ENCODE assay signal across 17 cellular contexts in genomic region chr10:128191847-128192246, GRCh38.
"Had no signal": no experiment of that assay in that cellular context is flagged by ENCODE, and none has a peak within 500 bp of the region (broad histone marks: within the 10 kb centered on the region; RNA-seq: fewer than 3 reads in every experiment).

No MANE protein-coding gene starts in this region.

- H3K27ac Mint-ChIP-seq: activated CD4-positive, alpha-beta T cell treated with anti-CD3 and anti-CD28 coated beads, Interleukin-2, amount 10 ng/mL, durations not matched to agents 7 days and 5 days; activated naive CD4-positive, alpha-beta T cell treated with anti-CD3 and anti-CD28 coated beads, Interleukin-2, amount 50 U/mL, for 72 hours; WTC11 had no signal

- ATAC-seq: left cardiac atrium; naive thymus-derived CD4-positive, alpha-beta T cell; WTC11 had no signal

- H3K4me1 ChIP-seq: esophagus squamous epithelium, vagina had no signal

- H3K4me3 ChIP-seq: dorsolateral prefrontal cortex, esophagus squamous epithelium, stomach, vagina had no signal

- H3K36me3 Mint-ChIP-seq: activated naive CD4-positive, alpha-beta T cell treated with anti-CD3 and anti-CD28 coated beads, Interleukin-2, amount 50 U/mL, for 72 hours; WTC11 had no signal

- H3K9me3 ChIP-seq: esophagus squamous epithelium, neutrophil, stomach, vagina had no signal

- H3K9me3 Mint-ChIP-seq: activated CD4-positive, alpha-beta T cell treated with anti-CD3 and anti-CD28 coated beads, Interleukin-2, amount 10 ng/mL, durations not matched to agents 7 days and 5 days; activated naive CD4-positive, alpha-beta T cell treated with anti-CD3 and anti-CD28 coated beads, Interleukin-2, amount 50 U/mL, for 72 hours; naive thymus-derived CD4-positive, alpha-beta T cell; WTC11 had no signal

- H3K36me3 ChIP-seq: brain microvascular endothelial cell, esophagus squamous epithelium, neutrophil, stomach, vagina had no signal

- H3K27me3 ChIP-seq: brain microvascular endothelial cell, vagina had no signal

- DNase-seq: activated CD4-positive, alpha-beta T cell treated with anti-CD3 and anti-CD28 coated beads, Interleukin-2, amount 10 ng/mL, durations not matched to agents 7 days and 5 days; activated effector memory CD4-positive, alpha-beta T cell treated with anti-CD3 and anti-CD28 coated beads, Interleukin-2, amount 50 U/mL, for 16 hours; brain microvascular endothelial cell; dorsolateral prefrontal cortex; esophagus squamous epithelium; foreskin fibroblast; glutamatergic neuron; left cardiac atrium; naive thymus-derived CD4-positive, alpha-beta T cell; retina; stimulated activated CD4-positive, alpha-beta T cell treated with anti-CD3 and anti-CD28 coated beads, Interleukin-15, amount 100 ng/mL, for 24 hours; stimulated activated CD4-positive, alpha-beta T cell treated with anti-CD3 and anti-CD28 coated beads, Interleukin-4, amount 100 ng/mL, for 4 hours; stomach had no signal

- H3K27me3 Mint-ChIP-seq: activated CD4-positive, alpha-beta T cell treated with anti-CD3 and anti-CD28 coated beads, Interleukin-2, amount 10 ng/mL, durations not matched to agents 7 days and 5 days; naive thymus-derived CD4-positive, alpha-beta T cell had no signal

- H3K4me3 Mint-ChIP-seq: activated CD4-positive, alpha-beta T cell treated with anti-CD3 and anti-CD28 coated beads, Interleukin-2, amount 10 ng/mL, durations not matched to agents 7 days and 5 days; WTC11 had no signal

- H3K27ac ChIP-seq: brain microvascular endothelial cell, dorsolateral prefrontal cortex, esophagus squamous epithelium, neutrophil, stomach, vagina had no signal
